19 cellular contexts compared by ENCODE assay signal in genomic region chr5:33608476-33609026, GRCh38.
DNase-seq lines count a peak whose midpoint lies in the region; ATAC-seq, FAIRE-seq and TF ChIP-seq lines count a peak whose summit lies in the region.
"Had no signal": no experiment of that assay in that cellular context is flagged by ENCODE, and none has a peak within 500 bp of the region (broad histone marks: within the 10 kb centered on the region; RNA-seq: fewer than 3 reads in every experiment).

No MANE protein-coding gene starts in this region.

- peak; percentile 79 for FAIRE-seq in HTR-8/SVneo (lab: Jason Lieb, UNC)
- FAIRE-seq: keratinocyte had no signal

- H3K4me3 ChIP-seq in astrocyte of the spinal cord (ENCODE audit: low read depth, low read length): no peak overlapping the region
- H3K4me3 ChIP-seq: esophagus squamous epithelium, heart right ventricle, Peyer's patch, upper lobe of right lung had no signal

- no peak for ATAC-seq in GM19324 (IDR thresholded peaks at IDR 0.05; ENCODE audit: low FRiP score, unreplicated experiment)
- no peak for ATAC-seq in GM21528 (IDR thresholded peaks at IDR 0.05; ENCODE audit: low FRiP score, unreplicated experiment)
- ATAC-seq: activated T-cell treated with anti-CD3 and anti-CD28 coated beads, Interleukin-2, amount 50 U/mL, for 72 hours; upper lobe of right lung had no signal

- in situ Hi-C loops in astrocyte of the spinal cord (cut with HindIII; ENCODE audit: low sequenced_read_pairs): no loop called here

- DNase-seq in HTR-8/SVneo (ENCODE audit: insufficient read length, low spot score): no peak
- peak; percentile 80 to 93 for DNase-seq in NCI-H524 (lab: John Stamatoyannopoulos, UW)
- DNase-seq in astrocyte of the spinal cord (ENCODE audit: low read depth, low spot score): peak; percentile 14
- DNase-seq in iris pigment epithelial cell (ENCODE audit: low read depth): peak; percentile 34
- no peak for DNase-seq in SIG-M5 (lab: John Stamatoyannopoulos, UW)
- DNase-seq in EL: no peak
- DNase-seq: activated CD4-positive, alpha-beta T cell treated with anti-CD3 and anti-CD28 coated beads for 1 hour; activated CD8-positive, alpha-beta memory T cell treated with anti-CD3 and anti-CD28 coated beads for 24 hours; activated T-cell treated with anti-CD3 and anti-CD28 coated beads, Interleukin-2, amount 50 U/mL, for 72 hours; CD4-positive, alpha-beta memory T cell; effector memory CD4-positive, alpha-beta T cell; esophagus squamous epithelium; heart right ventricle; NCI-H146; Peyer's patch; upper lobe of right lung had no signal

- TF ChIP-seq CTCF in astrocyte of the spinal cord (IDR thresholded peaks at IDR 0.05; ENCODE audit: low read depth, low read length): no peak

Comparison
In these comparisons a context has a peak if more than half of its experiments do, and no peak if none do; other contexts are left out.
1. DNase-seq: peak in NCI-H524 (2 of 2), astrocyte of the spinal cord (single experiment) and iris pigment epithelial cell (single experiment); none in HTR-8/SVneo (single experiment), SIG-M5 (single experiment) and EL (single experiment).